In the genomic region with DNA sequence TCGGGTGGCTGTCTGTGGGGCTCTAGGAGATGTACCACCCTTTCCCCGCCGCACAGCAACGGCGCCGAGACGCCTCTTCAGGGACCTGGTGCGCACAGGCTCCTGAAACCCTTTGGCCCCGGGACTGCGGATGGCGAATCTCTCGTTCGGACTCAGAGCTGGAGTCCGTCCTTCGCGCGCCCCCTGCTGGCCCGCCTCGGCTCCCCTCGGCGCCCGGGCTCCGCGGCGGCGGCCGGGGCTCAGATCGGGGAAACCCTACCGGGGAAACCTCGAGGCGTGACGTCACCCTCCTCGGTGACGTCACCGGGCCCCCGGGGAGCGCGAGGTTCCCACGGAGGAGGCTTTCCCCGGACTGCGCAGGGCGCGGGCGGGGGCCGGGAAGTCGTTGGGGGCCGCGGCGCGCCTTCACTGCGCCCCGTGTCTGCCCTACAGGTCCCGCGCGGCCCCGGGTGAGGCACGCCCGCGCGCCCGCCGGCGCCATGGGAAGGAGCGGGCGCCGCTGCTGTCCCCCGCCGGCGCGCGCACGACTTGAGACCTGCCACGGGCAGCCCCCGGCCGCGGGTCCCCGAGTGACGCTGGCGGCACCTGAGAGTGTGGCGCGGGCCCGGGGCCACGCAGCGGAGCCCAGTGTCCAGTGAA, we compare ENCODE assay signal across 9 cellular contexts. TPM values are rescaled to one million over a fixed set of nuclear protein-coding genes. Genes with fewer than 3 reads are reported as not detected.
DNase-seq lines count a peak whose midpoint lies in the region; ATAC-seq, FAIRE-seq and TF ChIP-seq lines count a peak whose summit lies in the region.
"Had no signal": no experiment of that assay in that cellular context is flagged by ENCODE, and none has a peak within 500 bp of the region (broad histone marks: within the 10 kb centered on the region; RNA-seq: fewer than 3 reads in every experiment).

No MANE protein-coding gene starts in this region.

- H3K9ac ChIP-seq in endothelial cell of umbilical vein (replicated peaks; ENCODE audit: extremely low read depth, insufficient read depth, low read length): peak overlapping the region; percentile 80

- POLR2A ChIA-PET in endothelial cell of umbilical vein (lab: Charles Lee): interaction anchor here (0.7 to 2.5 kb wide), 3 partner anchors 8 to 64 kb away, joined by 3 to 12 read pairs (median 7); a partner anchor contains a TSS

- peak; percentile 59 for TF ChIP-seq POLR2A in endothelial cell of umbilical vein (IDR thresholded peaks at IDR 0.05; ENCODE audit: low read depth, low read length)

- no peaks in the 10 kb centered on the region for H3K79me2 ChIP-seq in endothelial cell of umbilical vein (ENCODE audit: control insufficient read depth, insufficient read depth, low read length)

- peaks cover 7 to 23% of the 10 kb centered on the region in 2 experiments for H3K36me3 ChIP-seq in endothelial cell of umbilical vein (ENCODE audit: control insufficient read depth in 2 of 2, extremely low read depth in 1 of 2, insufficient read depth in 2 of 2, low read length in 2 of 2)

- dilution Hi-C loops in endothelial cell of umbilical vein (cut with MboI; ENCODE audit: extremely low pct_ligation_motif_present, low sequenced_read_pairs): no loop called here

- H3K27me3 ChIP-seq in HL-60 (ENCODE audit: insufficient read depth, poor library complexity, severe bottlenecking) (no peaks in the 10 kb centered on the region), endothelial cell of umbilical vein (ENCODE audit: control insufficient read depth in 2 of 2, insufficient read depth in 2 of 2, low read length in 2 of 2) (no peaks in the 10 kb centered on the region)

- no TSS peak for BruUV-seq in endothelial cell of umbilical vein (replicated peaks; lab: Mats Ljungman, UMichigan)

- CTCF ChIA-PET in endothelial cell of umbilical vein (lab: Charles Lee): interaction anchor here (0.8 to 13.5 kb wide), 31 partner anchors 8 to 1725 kb away, joined by 3 to 288 read pairs (median 6); a partner anchor contains a TSS

- no peaks in the 10 kb centered on the region for H3K9me1 ChIP-seq in endothelial cell of umbilical vein (replicated peaks; ENCODE audit: control insufficient read depth, extremely low read depth, insufficient read depth, low read length)

- peak overlapping the region; percentile 23 for H2AFZ ChIP-seq in endothelial cell of umbilical vein (ENCODE audit: low read depth, low read length)

- TF ChIP-seq CTCF in HL-60 (IDR thresholded peaks at IDR 0.05; ENCODE audit: insufficient read depth, low read length): peak; percentile 70
- peak; percentile 83 to 99 for TF ChIP-seq CTCF in endothelial cell of umbilical vein (IDR thresholded peaks at IDR 0.05; ENCODE audit: extremely low read depth in 1 of 2, insufficient read depth in 1 of 2, low read depth in 1 of 2, low read length in 2 of 2)

- H4K20me1 ChIP-seq in endothelial cell of umbilical vein (replicated peaks; ENCODE audit: control insufficient read depth, extremely low read depth, insufficient read depth, low read length): no peaks in the 10 kb centered on the region

- H3K27ac ChIP-seq in HL-60 (replicated peaks) (peak overlapping the region; percentile 80), endothelial cell of umbilical vein (ENCODE audit: insufficient read depth, low read depth, low read length) (peak overlapping the region; percentile 77)

- peak overlapping the region; percentile 61 for H3K4me2 ChIP-seq in endothelial cell of umbilical vein (ENCODE audit: insufficient read depth, low read length)

- peak; percentile 86 for FAIRE-seq in endothelial cell of umbilical vein (lab: Jason Lieb, UNC)
- FAIRE-seq: islet of Langerhans had no signal

- no peaks in the 10 kb centered on the region for H3K9me3 ChIP-seq in endothelial cell of umbilical vein (replicated peaks; ENCODE audit: control insufficient read depth, insufficient read depth, low read length)

- peaks cover 28% of the 10 kb centered on the region for H3K4me1 ChIP-seq in endothelial cell of umbilical vein (ENCODE audit: control insufficient read depth, extremely low read depth, insufficient read depth, low read length)

- ATAC-seq in GM19463 (IDR thresholded peaks at IDR 0.05; ENCODE audit: unreplicated experiment): peak; percentile 43

- peak; percentile 87 for DNase-seq in COR-L47 (lab: John Stamatoyannopoulos, UW)
- peak; percentile 79 to 90 for DNase-seq in HL-60 (ENCODE audit: low read depth in 1 of 2, low spot score in 1 of 2)
- DNase-seq in NOMO-1 treated with dmso at 0.1 percent for 144 hours (lab: John Stamatoyannopoulos, UW; ENCODE audit: unreplicated experiment): peak; percentile 85
- peak; percentile 100 for DNase-seq in activated CD8-positive, alpha-beta memory T cell treated with anti-CD3 and anti-CD28 coated beads, Interleukin-2, amount 50 U/mL, for 48 hours
- peak; percentile 92 for DNase-seq in endothelial cell of umbilical vein (ENCODE audit: low read depth, low spot score)
- peak; percentile 89 for DNase-seq in midbrain (lab: John Stamatoyannopoulos, UW)
- DNase-seq in stimulated activated CD8-positive, alpha-beta memory T cell treated with anti-CD3 and anti-CD28 coated beads, Interleukin-15, amount 100 ng/mL, for 48 hours (ENCODE audit: low read depth in 2 of 2): peak; percentile 91 to 93

- intact Hi-C loops in endothelial cell of umbilical vein (cut with micrococcal nuclease): loop anchor here (1.0 to 2.0 kb wide), 7 partner anchors 8 to 340 kb away; a partner anchor contains a TSS

- H3K4me3 ChIP-seq in HL-60 (replicated peaks; ENCODE audit: insufficient read depth, low read length): peak overlapping the region; percentile 75
- peak overlapping the region; percentile 6 to 38 (median 21) for H3K4me3 ChIP-seq in endothelial cell of umbilical vein (replicated peaks in 1 of 3; ENCODE audit: insufficient read depth in 1 of 3, low read depth in 1 of 3, low read length in 3 of 3)

TF ChIP-seq in endothelial cell of umbilical vein, 7 proteins besides CTCF, POLR2A, EP300 and RAD21:
- TF ChIP-seq POLR2AphosphoS5 (IDR thresholded peaks at IDR 0.05; ENCODE audit: insufficient read depth, low read depth, low read length) (peak; percentile 84), FOS (IDR thresholded peaks at IDR 0.05; ENCODE audit: borderline replicate concordance, insufficient read depth, low read length) (peak; percentile 53), JUN (IDR thresholded peaks at IDR 0.05; ENCODE audit: borderline replicate concordance, insufficient read depth, insufficient read length, low read depth) (peak; percentile 75)
- TF ChIP-seq, protein P1, sequence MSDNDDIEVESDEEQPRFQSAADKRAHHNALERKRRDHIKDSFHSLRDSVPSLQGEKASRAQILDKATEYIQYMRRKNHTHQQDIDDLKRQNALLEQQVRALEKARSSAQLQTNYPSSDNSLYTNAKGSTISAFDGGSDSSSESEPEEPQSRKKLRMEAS (IDR thresholded peaks at IDR 0.05; ENCODE audit: insufficient read depth, insufficient read length): no peak

RNA-seq across cellular contexts. Expression of a gene that starts 7.9 kb away (rescaled TPM):
- 5.7 and 6.5 TPM in 2 replicates for total RNA-seq in endothelial cell of umbilical vein
- polyA plus RNA-seq in endothelial cell of umbilical vein: 6.6 and 10.5 TPM in 2 replicates
- 1.9 and 4.7 TPM in 2 replicates for polyA plus RNA-seq in endothelial cell of umbilical vein (2011; cell fraction: cytosol; rRNA removed)
- polyA plus RNA-seq in endothelial cell of umbilical vein (2011; cell fraction: nucleus; rRNA removed): 1.9 and 2.6 TPM in 2 replicates
- polyA plus RNA-seq in endothelial cell of umbilical vein (2012): 2.6 and 4.7 TPM in 2 replicates
- 0.38 and 0.63 TPM in 2 replicates for polyA minus RNA-seq in endothelial cell of umbilical vein
- polyA minus RNA-seq in endothelial cell of umbilical vein (2011; cell fraction: cytosol; rRNA and poly(A)+ RNA removed): 6.8 TPM
- 0.53 and 1.8 TPM in 2 replicates for polyA minus RNA-seq in endothelial cell of umbilical vein (2011; cell fraction: nucleus; rRNA and poly(A)+ RNA removed)

RNA-seq across cellular contexts. Expression of a gene that starts 18.9 kb away (rescaled TPM):
- total RNA-seq in endothelial cell of umbilical vein: 310 and 336 TPM in 2 replicates
- 198 and 267 TPM in 2 replicates for polyA plus RNA-seq in endothelial cell of umbilical vein
- 95.2 and 108 TPM in 2 replicates for polyA plus RNA-seq in endothelial cell of umbilical vein (2011; cell fraction: cytosol; rRNA removed)
- 848 and 1,132 TPM in 2 replicates for polyA plus RNA-seq in endothelial cell of umbilical vein (2011; cell fraction: nucleus; rRNA removed)
- polyA plus RNA-seq in endothelial cell of umbilical vein (2012): 185 and 211 TPM in 2 replicates
- polyA minus RNA-seq in endothelial cell of umbilical vein: 158 and 165 TPM in 2 replicates
- polyA minus RNA-seq in endothelial cell of umbilical vein (2011; cell fraction: cytosol; rRNA and poly(A)+ RNA removed): 9.4 TPM
- polyA minus RNA-seq in endothelial cell of umbilical vein (2011; cell fraction: nucleus; rRNA and poly(A)+ RNA removed): 135 and 363 TPM in 2 replicates

RNA-seq across cellular contexts. Expression of a gene that starts 28.0 kb away (rescaled TPM):
- total RNA-seq in endothelial cell of umbilical vein: 36.4 and 37.0 TPM in 2 replicates
- 22.9 and 28.9 TPM in 2 replicates for polyA plus RNA-seq in endothelial cell of umbilical vein
- polyA plus RNA-seq in endothelial cell of umbilical vein (2011; cell fraction: cytosol; rRNA removed): 26.5 and 28.2 TPM in 2 replicates
- polyA plus RNA-seq in endothelial cell of umbilical vein (2011; cell fraction: nucleus; rRNA removed): 28.5 and 31.3 TPM in 2 replicates
- 20.7 and 22.4 TPM in 2 replicates for polyA plus RNA-seq in endothelial cell of umbilical vein (2012)
- polyA minus RNA-seq in endothelial cell of umbilical vein: 17.0 and 32.8 TPM in 2 replicates
- 11.3 TPM for polyA minus RNA-seq in endothelial cell of umbilical vein (2011; cell fraction: cytosol; rRNA and poly(A)+ RNA removed)
- polyA minus RNA-seq in endothelial cell of umbilical vein (2011; cell fraction: nucleus; rRNA and poly(A)+ RNA removed): 14.8 and 26.7 TPM in 2 replicates

RNA-seq across cellular contexts. Expression of a gene that starts 42.9 kb away (rescaled TPM):
- total RNA-seq in endothelial cell of umbilical vein: 318 and 371 TPM in 2 replicates
- 314 and 418 TPM in 2 replicates for polyA plus RNA-seq in endothelial cell of umbilical vein
- polyA plus RNA-seq in endothelial cell of umbilical vein (2011; cell fraction: cytosol; rRNA removed): 181 and 257 TPM in 2 replicates
- 815 and 843 TPM in 2 replicates for polyA plus RNA-seq in endothelial cell of umbilical vein (2011; cell fraction: nucleus; rRNA removed)
- 179 and 248 TPM in 2 replicates for polyA plus RNA-seq in endothelial cell of umbilical vein (2012)
- 120 and 143 TPM in 2 replicates for polyA minus RNA-seq in endothelial cell of umbilical vein
- 25.4 TPM for polyA minus RNA-seq in endothelial cell of umbilical vein (2011; cell fraction: cytosol; rRNA and poly(A)+ RNA removed)
- 136 and 281 TPM in 2 replicates for polyA minus RNA-seq in endothelial cell of umbilical vein (2011; cell fraction: nucleus; rRNA and poly(A)+ RNA removed)

RNA-seq across cellular contexts. Expression of a gene that starts 45.2 kb away (rescaled TPM):
- total RNA-seq in endothelial cell of umbilical vein: 1.00 and 1.4 TPM in 2 replicates
- polyA plus RNA-seq in endothelial cell of umbilical vein: 1.4 and 2.7 TPM in 2 replicates
- 0.66 and 1.1 TPM in 2 replicates for polyA plus RNA-seq in endothelial cell of umbilical vein (2011; cell fraction: cytosol; rRNA removed)
- 0.73 and 0.96 TPM in 2 replicates for polyA plus RNA-seq in endothelial cell of umbilical vein (2011; cell fraction: nucleus; rRNA removed)
- polyA plus RNA-seq in endothelial cell of umbilical vein (2012): 1.6 and 1.7 TPM in 2 replicates
- 0.24 and 0.57 TPM in 2 replicates for polyA minus RNA-seq in endothelial cell of umbilical vein
- polyA minus RNA-seq in endothelial cell of umbilical vein (2011; cell fraction: cytosol; rRNA and poly(A)+ RNA removed): 7.9 TPM
- polyA minus RNA-seq in endothelial cell of umbilical vein (2011; cell fraction: nucleus; rRNA and poly(A)+ RNA removed): 0.29 TPM in 1 of 2 replicates, not detected in the other

Comparison
In these comparisons a context has a peak if more than half of its experiments do, and no peak if none do; other contexts are left out.
1. Peak in every context shown above with its lines: DNase-seq, ATAC-seq, H3K4me3 ChIP-seq and H3K27ac ChIP-seq.